Comparison of ENCODE assay signal across 10 cellular contexts in the genomic region with DNA sequence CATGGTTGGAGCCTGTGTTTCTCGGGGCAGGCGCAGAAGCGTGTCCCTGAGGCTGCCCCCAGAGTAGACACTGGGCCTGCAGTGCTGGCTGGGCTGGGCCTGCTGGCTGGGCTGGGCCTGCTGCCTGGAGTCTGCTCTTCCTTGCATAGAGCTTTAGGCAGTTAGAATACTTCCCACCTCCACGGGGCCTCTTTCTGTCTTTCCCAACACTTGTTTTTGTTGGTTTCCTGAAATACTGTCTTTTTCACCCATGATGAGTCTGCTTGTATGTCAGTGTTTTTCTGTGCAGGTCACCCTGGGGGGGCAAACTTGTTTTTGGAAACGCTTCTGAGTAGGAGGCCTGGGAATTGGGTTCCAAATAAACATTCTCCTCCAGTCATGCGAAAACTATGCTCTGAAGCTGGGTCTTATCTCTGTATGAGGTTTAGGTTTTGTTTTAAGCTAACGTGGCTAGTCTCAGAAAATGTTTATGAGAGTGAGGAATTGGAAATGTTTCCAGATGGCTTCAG. TPM values are rescaled to one million over a fixed set of nuclear protein-coding genes. Genes with fewer than 3 reads are reported as not detected.
A peak's percentile ranks its signal among the peaks of the same experiment; 100 is the strongest.
DNase-seq lines count a peak whose midpoint lies in the region; ATAC-seq and TF ChIP-seq lines count a peak whose summit lies in the region.
"Had no signal": no experiment of that assay in that cellular context is flagged by ENCODE, and none has a peak within 500 bp of the region (broad histone marks: within the 10 kb centered on the region; RNA-seq: fewer than 3 reads in every experiment).

No MANE protein-coding gene starts in this region.

- no peak overlapping the region for H3K9ac ChIP-seq in mammary epithelial cell (ENCODE audit: insufficient read depth, low read length)

- H3K27me3 Mint-ChIP-seq in MCF 10A (ENCODE audit: insufficient read depth, unreplicated experiment), result no peaks in the 10 kb centered on the region

- no peaks in the 10 kb centered on the region for H3K9me3 ChIP-seq in mammary epithelial cell (replicated peaks; ENCODE audit: insufficient read depth, low read length)
- no peaks in the 10 kb centered on the region for H3K9me3 ChIP-seq in esophagus (ENCODE audit: control insufficient read depth in 2 of 2, insufficient read depth in 1 of 2, low read depth in 1 of 2, low read length in 1 of 2)
- no peaks in the 10 kb centered on the region for H3K9me3 ChIP-seq in muscle layer of duodenum (ENCODE audit: control insufficient read depth in 1 of 2, low read length in 2 of 2)
- no peaks in the 10 kb centered on the region for H3K9me3 ChIP-seq in uterus
- H3K9me3 ChIP-seq in spleen, result no peaks in the 10 kb centered on the region

- in situ Hi-C loops in mammary epithelial cell (cut with MboI; ENCODE audit: low sequenced_read_pairs in 2 of 2), result loop anchor here in 1 of 2 donors (10.0 to 25.0 kb wide), 2 partner anchors 122 to 440 kb away; partner anchors contain the start of gene CPZ

- peak; percentile 37 for DNase-seq in MCF 10A (ENCODE audit: unreplicated experiment)
- no peak for DNase-seq in mammary epithelial cell
- peak; percentile 69 to 89 for DNase-seq in uterus
- no peak for DNase-seq in spleen
- no peak for DNase-seq in activated CD4-positive, alpha-beta T cell treated with anti-CD3 and anti-CD28 coated beads for 48 hours
- DNase-seq: NCI-H1092 treated with DMSO at 0.1 percent for 48 hours had no signal

- H3K4me3 ChIP-seq in mammary epithelial cell (replicated peaks in 1 of 3; ENCODE audit: insufficient read depth in 1 of 3, low read depth in 2 of 3, low read length in 3 of 3) (no peak overlapping the region), esophagus (ENCODE audit: low read depth in 1 of 2, low read length in 2 of 2) (no peak overlapping the region), muscle layer of duodenum (ENCODE audit: low read depth in 1 of 2, low read length in 2 of 2) (no peak overlapping the region), uterus (no peak overlapping the region), spleen (no peak overlapping the region)

- dilution Hi-C loops in mammary epithelial cell (cut with HindIII; ENCODE audit: low sequenced_read_pairs), result no loop called here

- H3K27me3 ChIP-seq in mammary epithelial cell (ENCODE audit: insufficient read depth, low read length) (no peaks in the 10 kb centered on the region), esophagus (ENCODE audit: control insufficient read depth in 1 of 2, insufficient read depth in 2 of 2, low read length in 2 of 2) (no peaks in the 10 kb centered on the region), muscle layer of duodenum (ENCODE audit: low read depth, low read length) (no peaks in the 10 kb centered on the region), uterus (no peaks in the 10 kb centered on the region), spleen (replicated peaks in 1 of 7) (no peaks in the 10 kb centered on the region)

- BruUV-seq in MCF 10A (replicated peaks; lab: Mats Ljungman, UMichigan) (no TSS peak), mammary epithelial cell (replicated peaks; lab: Mats Ljungman, UMichigan) (no TSS peak)

- no peaks in the 10 kb centered on the region for H3K4me1 Mint-ChIP-seq in MCF 10A (ENCODE audit: insufficient read depth, unreplicated experiment)

- no peak overlapping the region for H3K27ac ChIP-seq in mammary epithelial cell (ENCODE audit: insufficient read depth, low read depth, low read length)
- peak overlapping the region; percentile 42 to 61 for H3K27ac ChIP-seq in esophagus (ENCODE audit: low read depth in 2 of 2, low read length in 1 of 2)
- peak overlapping the region; percentile 49 for H3K27ac ChIP-seq in muscle layer of duodenum (ENCODE audit: low read length)
- peak overlapping the region; percentile 88 to 96 for H3K27ac ChIP-seq in uterus
- H3K27ac ChIP-seq in spleen, result peak overlapping the region in 1 of 8 donors; percentile 24
- H3K27ac ChIP-seq: 22Rv1 had no signal

- H2AFZ ChIP-seq in mammary epithelial cell (ENCODE audit: low read depth, low read length), result no peak overlapping the region

- intact Hi-C loops in MCF 10A (cut with micrococcal nuclease), result no loop called here
- intact Hi-C loops in mammary epithelial cell (cut with micrococcal nuclease), result no loop called here
- intact Hi-C loops in uterus (cut with DNase I; ENCODE audit: low total_unique reads), result no loop called here
- intact Hi-C loops in spleen (cut with DNase I; ENCODE audit: low total_unique reads), result no loop called here

- TF ChIP-seq CTCF in MCF 10A (IDR thresholded peaks at IDR 0.05; ENCODE audit: unreplicated experiment), result no peak
- no peak for TF ChIP-seq CTCF in mammary epithelial cell (conservative IDR thresholded peaks at IDR 0.05 in 1 of 2, IDR thresholded peaks at IDR 0.05 in 1 of 2; ENCODE audit: extremely low read depth in 1 of 2, insufficient read depth in 1 of 2, low read depth in 1 of 2, low read length in 2 of 2)
- TF ChIP-seq CTCF in uterus (IDR thresholded peaks at IDR 0.05), result no peak
- no peak for TF ChIP-seq CTCF in spleen (IDR thresholded peaks at IDR 0.05 in 8 of 11, conservative IDR thresholded peaks at IDR 0.05 in 3 of 11)

- no peak for TF ChIP-seq POLR2A in uterus (IDR thresholded peaks at IDR 0.05)
- no peak for TF ChIP-seq POLR2A in spleen (IDR thresholded peaks at IDR 0.05)

- H3K4me3 Mint-ChIP-seq in MCF 10A (ENCODE audit: unreplicated experiment), result no peak overlapping the region

- no peaks in the 10 kb centered on the region for H3K4me1 ChIP-seq in mammary epithelial cell (ENCODE audit: insufficient read depth, low read length)
- H3K4me1 ChIP-seq in esophagus (ENCODE audit: control insufficient read depth in 2 of 2, insufficient read depth in 2 of 2, low read length in 1 of 2), result peaks cover 0 to 5% of the 10 kb centered on the region in 2 donors
- H3K4me1 ChIP-seq in muscle layer of duodenum (ENCODE audit: control insufficient read depth in 1 of 2, insufficient read depth in 2 of 2, low read length in 2 of 2), result peaks cover 7 to 27% of the 10 kb centered on the region in 2 donors
- peaks cover 19 to 24% of the 10 kb centered on the region in 2 donors for H3K4me1 ChIP-seq in uterus
- H3K4me1 ChIP-seq in spleen, result peaks cover 0 to 7% (median 0%) of the 10 kb centered on the region in 6 donors

- no peaks in the 10 kb centered on the region for H3K9me3 Mint-ChIP-seq in MCF 10A (ENCODE audit: unreplicated experiment)

- 59% methylated on average over 7 of the region's 7 CpGs for WGBS in mammary epithelial cell (ENCODE audit: low coverage, missing lambda C conversion rate)
- 69 to 72% methylated on average over 7 of the region's 7 CpGs for WGBS in esophagus, 2 donors
- 72 to 89% (median 81%) methylated on average over 7 of the region's 7 CpGs for WGBS in spleen, 5 donors

- H3K36me3 Mint-ChIP-seq in MCF 10A (ENCODE audit: insufficient read depth, unreplicated experiment), result peaks cover 42% of the 10 kb centered on the region

- ATAC-seq in HG03457 (IDR thresholded peaks at IDR 0.05; ENCODE audit: unreplicated experiment), result no peak

- H3K36me3 ChIP-seq in mammary epithelial cell (ENCODE audit: insufficient read depth, low read length) (no peaks in the 10 kb centered on the region), esophagus (ENCODE audit: control insufficient read depth in 2 of 2, insufficient read depth in 2 of 2, low read length in 1 of 2) (peaks cover 5 to 53% of the 10 kb centered on the region in 2 donors), muscle layer of duodenum (ENCODE audit: control insufficient read depth in 1 of 2, insufficient read depth in 2 of 2, low read length in 2 of 2) (peaks cover 11 to 37% of the 10 kb centered on the region in 2 donors), uterus (no peaks in the 10 kb centered on the region), spleen (peaks cover 0 to 90% (median 44%) of the 10 kb centered on the region in 6 donors)

- POLR2A ChIA-PET in MCF 10A (lab: Yijun Ruan, JAX), result no interaction called here

- CTCF ChIA-PET in MCF 10A (lab: Yijun Ruan, JAX), result interaction anchor here (1.7 kb wide), 1 partner anchor 121 kb away, joined by 4 read pairs; no protein-coding TSS in a partner anchor
- CTCF ChIA-PET in mammary epithelial cell (lab: Charles Lee; ENCODE audit: low non-redundant PET), result no interaction called here

- no peaks in the 10 kb centered on the region for H4K20me1 ChIP-seq in mammary epithelial cell (ENCODE audit: insufficient read depth, low read length)

- H3K4me2 ChIP-seq in mammary epithelial cell (ENCODE audit: insufficient read depth, low read depth, low read length), result no peak overlapping the region

- H3K79me2 ChIP-seq in mammary epithelial cell (ENCODE audit: insufficient read depth, low read length), result no peaks in the 10 kb centered on the region

- no peak overlapping the region for H3K27ac Mint-ChIP-seq in MCF 10A (ENCODE audit: low read depth, unreplicated experiment)

RNA-seq across cellular contexts. Expression of gene TRMT44, which starts 32.2 kb away (rescaled TPM):
- total RNA-seq in MCF 10A (2022) (23.2 and 24.4 TPM in 2 replicates), mammary epithelial cell (10 to 100 TPM; 18.5 to 20.3 TPM), uterus (10 to 100 TPM in 3 of 4 donors, 1 to 10 TPM in 1; 3.3 to 38.8 (median 32.3) TPM), spleen (10 to 100 TPM; 18.9 to 28.3 (median 25.2) TPM)
- polyA plus RNA-seq in mammary epithelial cell (6.3 TPM), esophagus (10 to 100 TPM; 15.6 to 17.2 TPM), spleen (1 to 10 TPM; 5.7 to 8.0 (median 5.9) TPM)
- 1.9 TPM for polyA minus RNA-seq in mammary epithelial cell

RNA-seq across cellular contexts. Expression of gene ACOX3, which starts 32.2 kb away (rescaled TPM):
- 17.9 TPM in 2 replicates for total RNA-seq in MCF 10A (2022)
- 10 to 100 TPM; 19.6 to 94.0 TPM for total RNA-seq in mammary epithelial cell
- polyA plus RNA-seq in mammary epithelial cell, result 4.4 TPM
- 43.7 TPM for polyA minus RNA-seq in mammary epithelial cell
- polyA plus RNA-seq in esophagus, result 10 to 100 TPM; 31.8 to 36.1 TPM
- total RNA-seq in uterus, result 10 to 100 TPM; 17.9 to 31.1 (median 22.5) TPM
- total RNA-seq in spleen, result 10 to 100 TPM; 16.1 to 26.5 (median 21.7) TPM
- polyA plus RNA-seq in spleen, result 10 to 100 TPM; 11.3 to 16.1 (median 15.0) TPM

Comparison
In these comparisons a context has a peak if more than half of its experiments do, and no peak if none do; other contexts are left out.
1. DNase-seq: peak in MCF 10A (single experiment) and uterus (2 of 2); none in mammary epithelial cell (single experiment), spleen (single experiment) and activated CD4-positive, alpha-beta T cell treated with anti-CD3 and anti-CD28 coated beads for 48 hours (single experiment).